ENCODE assay signal across 8 cellular contexts in the genomic region with DNA sequence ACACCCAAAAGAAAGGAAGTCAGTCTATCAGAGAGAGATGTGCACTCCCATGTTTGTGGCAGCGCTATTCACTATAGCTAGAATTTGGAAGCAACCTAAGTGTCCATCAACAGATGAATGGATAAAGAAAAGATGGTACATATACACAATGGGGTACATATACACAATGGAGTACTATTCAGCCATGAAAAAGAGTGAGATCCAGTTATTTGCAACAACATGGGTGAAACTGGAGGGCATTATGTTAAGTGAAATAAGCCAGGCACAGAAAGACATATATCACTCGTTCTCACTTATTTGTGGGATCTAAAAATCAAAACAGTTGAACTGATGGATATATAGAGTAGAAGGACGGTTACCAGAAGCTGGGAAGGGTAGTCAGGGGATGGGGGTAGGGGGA.
"Had no signal": no experiment of that assay in that cellular context is flagged by ENCODE, and none has a peak within 500 bp of the region (broad histone marks: within the 10 kb centered on the region; RNA-seq: fewer than 3 reads in every experiment).

No MANE protein-coding gene starts in this region.

- ATAC-seq: GM12878 had no signal

- FAIRE-seq: G401.6, GM12878, GM12891, GM12892, GM18507, GM19239 had no signal

- H3K4me3 ChIP-seq: GM12878 had no signal

- DNase-seq: GDM1, GF-D8 had no signal
